In the genomic region with DNA sequence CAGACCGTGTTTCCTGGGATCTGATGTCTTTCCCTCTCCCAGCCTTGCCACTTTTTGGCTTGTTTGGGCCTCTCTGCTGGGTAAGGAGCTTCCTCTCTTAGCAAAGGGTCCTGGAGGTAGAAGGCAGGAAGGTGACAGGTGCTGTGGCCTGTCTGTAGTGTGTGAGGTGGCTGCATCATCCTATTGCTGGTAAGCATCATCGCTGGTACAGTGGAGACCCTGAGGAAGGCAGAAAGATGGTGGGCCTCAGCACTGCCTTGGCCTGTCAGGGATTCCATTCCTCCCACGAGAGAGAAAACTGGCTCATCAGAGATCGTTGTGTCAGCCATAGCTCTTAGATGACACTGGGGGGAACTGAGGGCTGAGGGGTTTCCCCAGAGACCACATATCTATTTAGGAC, we compare ENCODE assay signal across 1 cellular context.
TF ChIP-seq lines count a peak whose summit lies in the region.

No MANE protein-coding gene starts in this region.

TF ChIP-seq in GM12878, 131 proteins besides CTCF, POLR2A, EP300 and RAD21 (continued from another document):
- TF ChIP-seq KAT2A (conservative IDR thresholded peaks at IDR 0.05; ENCODE audit: control insufficient read depth, low read depth, low read length) = no peak
